In the genomic region with DNA sequence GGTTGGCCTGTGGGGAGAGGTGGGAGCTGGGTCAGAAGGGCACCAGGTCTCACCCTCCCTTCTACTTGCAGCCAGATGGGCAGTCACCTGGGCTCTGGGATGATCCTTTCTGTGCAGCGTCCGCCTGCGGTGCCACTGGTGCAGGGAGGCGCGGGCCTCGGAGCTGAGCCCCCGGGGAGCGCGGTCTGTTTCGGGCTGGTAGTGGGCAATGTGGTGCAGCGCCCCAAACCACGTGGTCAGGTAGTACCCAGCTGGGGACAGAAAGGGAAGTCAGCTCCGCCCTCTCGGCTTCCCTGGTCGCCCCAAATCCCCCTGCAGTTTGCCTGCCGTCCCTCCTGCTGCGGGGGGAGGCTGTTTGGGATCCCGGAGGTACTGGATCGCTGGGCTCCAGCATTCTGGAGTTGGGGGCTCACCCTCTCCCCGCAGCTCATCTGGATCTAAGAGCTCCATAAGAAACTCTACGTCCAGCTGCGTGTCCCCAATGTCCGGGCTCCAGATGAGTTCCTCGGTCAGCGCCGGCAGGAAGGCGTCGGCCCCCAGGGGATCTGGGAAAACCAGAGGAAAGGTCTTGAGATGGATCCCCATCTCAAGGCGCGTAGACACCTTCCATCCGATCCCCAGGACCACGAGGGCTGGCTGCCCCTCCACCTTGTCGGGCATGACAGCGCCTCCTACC, we compare ENCODE assay signal across 1 cellular context.
TF ChIP-seq lines count a peak whose summit lies in the region.

No MANE protein-coding gene starts in this region.

TF ChIP-seq in liver, 16 proteins besides CTCF, POLR2A, EP300 and RAD21 (continued from another document):
- TF ChIP-seq, protein P1, sequence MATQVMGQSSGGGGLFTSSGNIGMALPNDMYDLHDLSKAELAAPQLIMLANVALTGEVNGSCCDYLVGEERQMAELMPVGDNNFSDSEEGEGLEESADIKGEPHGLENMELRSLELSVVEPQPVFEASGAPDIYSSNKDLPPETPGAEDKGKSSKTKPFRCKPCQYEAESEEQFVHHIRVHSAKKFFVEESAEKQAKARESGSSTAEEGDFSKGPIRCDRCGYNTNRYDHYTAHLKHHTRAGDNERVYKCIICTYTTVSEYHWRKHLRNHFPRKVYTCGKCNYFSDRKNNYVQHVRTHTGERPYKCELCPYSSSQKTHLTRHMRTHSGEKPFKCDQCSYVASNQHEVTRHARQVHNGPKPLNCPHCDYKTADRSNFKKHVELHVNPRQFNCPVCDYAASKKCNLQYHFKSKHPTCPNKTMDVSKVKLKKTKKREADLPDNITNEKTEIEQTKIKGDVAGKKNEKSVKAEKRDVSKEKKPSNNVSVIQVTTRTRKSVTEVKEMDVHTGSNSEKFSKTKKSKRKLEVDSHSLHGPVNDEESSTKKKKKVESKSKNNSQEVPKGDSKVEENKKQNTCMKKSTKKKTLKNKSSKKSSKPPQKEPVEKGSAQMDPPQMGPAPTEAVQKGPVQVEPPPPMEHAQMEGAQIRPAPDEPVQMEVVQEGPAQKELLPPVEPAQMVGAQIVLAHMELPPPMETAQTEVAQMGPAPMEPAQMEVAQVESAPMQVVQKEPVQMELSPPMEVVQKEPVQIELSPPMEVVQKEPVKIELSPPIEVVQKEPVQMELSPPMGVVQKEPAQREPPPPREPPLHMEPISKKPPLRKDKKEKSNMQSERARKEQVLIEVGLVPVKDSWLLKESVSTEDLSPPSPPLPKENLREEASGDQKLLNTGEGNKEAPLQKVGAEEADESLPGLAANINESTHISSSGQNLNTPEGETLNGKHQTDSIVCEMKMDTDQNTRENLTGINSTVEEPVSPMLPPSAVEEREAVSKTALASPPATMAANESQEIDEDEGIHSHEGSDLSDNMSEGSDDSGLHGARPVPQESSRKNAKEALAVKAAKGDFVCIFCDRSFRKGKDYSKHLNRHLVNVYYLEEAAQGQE (IDR thresholded peaks at IDR 0.05), result no peak
